In genomic region chr10:48343106-48343505, GRCh38 we compare ENCODE assay signal across 23 cellular contexts.
"Had no signal": no experiment of that assay in that cellular context is flagged by ENCODE, and none has a peak within 500 bp of the region (broad histone marks: within the 10 kb centered on the region; RNA-seq: fewer than 3 reads in every experiment).

No MANE protein-coding gene starts in this region.

- H3K4me3 Mint-ChIP-seq: activated CD4-positive, alpha-beta memory T cell treated with anti-CD3 and anti-CD28 coated beads for 36 hours; activated naive CD4-positive, alpha-beta T cell treated with anti-CD3 and anti-CD28 coated beads, Interleukin-2, amount 50 U/mL, for 24 hours; immature natural killer cell; natural killer cell treated with Interleukin-12 subunit alpha and Interleukin-12 subunit beta and Interleukin-15 and Interleukin-18, amount 100 ng/mL, for 72 hours had no signal

- H2AFZ ChIP-seq: hepatocyte had no signal

- ATAC-seq: body of pancreas; natural killer cell treated with Interleukin-12 subunit alpha and Interleukin-12 subunit beta and Interleukin-15 and Interleukin-18, amount 100 ng/mL, for 72 hours; stimulated activated naive CD8-positive, alpha-beta T cell treated with anti-CD3 and anti-CD28 coated beads, Interleukin-15, Interleukin-2, amounts not matched to agents 100 U/mL and 50 U/mL, for 24 hours had no signal

- H3K4me3 ChIP-seq: body of pancreas, cardiac muscle cell, hepatocyte, left ventricle myocardium inferior, prostate gland, right atrium auricular region, spleen, upper lobe of left lung had no signal

- H3K27me3 ChIP-seq: body of pancreas, cardiac muscle cell, hepatocyte, right atrium auricular region, spleen, upper lobe of left lung had no signal

- DNase-seq: activated CD4-positive, alpha-beta memory T cell treated with anti-CD3 and anti-CD28 coated beads for 36 hours; activated CD4-positive, alpha-beta T cell treated with anti-CD3 and anti-CD28 coated beads for 4 hours; activated CD4-positive, CD25-positive, alpha-beta regulatory T cell; activated gamma-delta T cell; anterior cingulate cortex; body of pancreas; cortex of kidney; immature natural killer cell; kidney glomerular epithelial cell; left ventricle myocardium inferior; midbrain; spleen; stimulated activated CD4-positive, alpha-beta T cell treated with anti-CD3 and anti-CD28 coated beads, Interleukin-4, amount 100 ng/mL, for 24 hours; stimulated activated naive CD8-positive, alpha-beta T cell treated with anti-CD3 and anti-CD28 coated beads, Interleukin-15, Interleukin-2, amounts not matched to agents 100 U/mL and 50 U/mL, for 24 hours; T1000; upper lobe of left lung had no signal

- H3K36me3 ChIP-seq: cardiac muscle cell, prostate gland, right atrium auricular region, spleen, upper lobe of left lung had no signal

- H3K27ac Mint-ChIP-seq: activated CD4-positive, alpha-beta memory T cell treated with anti-CD3 and anti-CD28 coated beads for 36 hours; activated naive CD4-positive, alpha-beta T cell treated with anti-CD3 and anti-CD28 coated beads, Interleukin-2, amount 50 U/mL, for 24 hours; immature natural killer cell; natural killer cell treated with Interleukin-12 subunit alpha and Interleukin-12 subunit beta and Interleukin-15 and Interleukin-18, amount 100 ng/mL, for 72 hours had no signal

- H3K27me3 Mint-ChIP-seq: activated CD4-positive, alpha-beta memory T cell treated with anti-CD3 and anti-CD28 coated beads for 36 hours; activated naive CD4-positive, alpha-beta T cell treated with anti-CD3 and anti-CD28 coated beads, Interleukin-2, amount 50 U/mL, for 24 hours; natural killer cell treated with Interleukin-12 subunit alpha and Interleukin-12 subunit beta and Interleukin-15 and Interleukin-18, amount 100 ng/mL, for 72 hours had no signal

- H3K4me2 ChIP-seq: hepatocyte had no signal

- H3K9me3 ChIP-seq: body of pancreas, prostate gland, upper lobe of left lung had no signal

- H3K4me1 ChIP-seq: prostate gland, spleen had no signal

- H3K27ac ChIP-seq: epithelial cell of prostate, hepatocyte, left ventricle myocardium inferior, prostate gland, right atrium auricular region, spleen, upper lobe of left lung had no signal
